13 cellular contexts compared by ENCODE assay signal in the genomic region with DNA sequence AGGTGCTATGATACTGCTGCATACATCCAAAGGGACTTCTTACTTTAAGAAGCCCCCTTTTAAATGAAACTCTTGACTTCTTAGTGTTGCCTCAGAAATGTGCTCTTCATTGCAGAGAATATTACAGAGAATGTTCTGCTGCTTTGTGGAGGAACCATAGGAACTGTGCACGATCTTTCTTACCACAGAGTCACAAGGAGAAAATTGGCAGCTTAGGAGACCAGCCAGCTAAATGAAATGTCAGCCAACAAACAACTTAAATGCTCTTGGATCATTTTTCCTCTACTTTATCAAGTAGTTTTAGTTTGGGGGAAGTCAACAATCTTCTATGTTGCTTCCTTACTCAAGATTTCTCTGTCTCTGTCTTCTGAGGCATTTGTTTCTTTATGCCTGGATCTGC.
DNase-seq lines count a peak whose midpoint lies in the region; ATAC-seq, FAIRE-seq and TF ChIP-seq lines count a peak whose summit lies in the region.
"Had no signal": no experiment of that assay in that cellular context is flagged by ENCODE, and none has a peak within 500 bp of the region (broad histone marks: within the 10 kb centered on the region; RNA-seq: fewer than 3 reads in every experiment).

No MANE protein-coding gene starts in this region.

- H3K36me3 ChIP-seq in SK-N-SH (replicated peaks in 1 of 2; ENCODE audit: control insufficient read depth in 1 of 2, insufficient read depth in 2 of 2, low read length in 1 of 2) (no peaks in the 10 kb centered on the region), transverse colon (no peaks in the 10 kb centered on the region)

- peak overlapping the region; percentile 29 for H3K4me2 ChIP-seq in SK-N-SH

- DNase-seq in SK-N-SH = no peak
- peak; percentile 69 for DNase-seq in choroid plexus epithelial cell (ENCODE audit: low read depth)
- DNase-seq in iris pigment epithelial cell (ENCODE audit: low read depth) = peak; percentile 42
- DNase-seq in germinal center (ENCODE audit: low spot score) = no peak
- no peak for DNase-seq in transverse colon
- DNase-seq in urothelium cell line (ENCODE audit: low spot score) = no peak
- DNase-seq in NCI-H187 (lab: John Stamatoyannopoulos, UW) = no peak
- DNase-seq: NCI-H1436, NCI-H2081 treated with DMSO at 0.1 percent for 48 hours, NCI-H226 had no signal

- CTCF ChIA-PET in SK-N-SH (lab: Yijun Ruan, JAX) = interaction anchor here (0.8 to 2.5 kb wide), 8 partner anchors 9 to 1084 kb away, joined by 3 to 11 read pairs (median 4); no protein-coding TSS in a partner anchor

- H3K4me3 ChIP-seq in SK-N-SH (ENCODE audit: low read depth in 2 of 2, low read length in 1 of 2) (no peak overlapping the region), choroid plexus epithelial cell (ENCODE audit: low read depth, low read length) (no peak overlapping the region), transverse colon (no peak overlapping the region)

- in situ Hi-C loops in transverse colon (cut with MboI; ENCODE audit: low pct_ligation_motif_present in 1 of 4, low pct_unique_long_range_greater_than_20kb in 1 of 4, low sequenced_read_pairs in 3 of 4) = loop anchor here (10.0 to 25.0 kb wide), 6 partner anchors 277 to 1252 kb away; no protein-coding TSS in a partner anchor

- TF ChIP-seq EP300 in SK-N-SH (IDR thresholded peaks at IDR 0.05; ENCODE audit: borderline replicate concordance in 1 of 2, low read depth in 1 of 2, low read length in 1 of 2) (no peak), transverse colon (IDR thresholded peaks at IDR 0.05; ENCODE audit: low read depth) (no peak)

- no peak for ATAC-seq in SK-N-SH treated with all-trans-retinoic acid at 6 μM for 48 hours

- H3K27ac ChIP-seq in SK-N-SH (ENCODE audit: low read depth in 2 of 2, low read length in 1 of 2) (peak overlapping the region; percentile 34 to 72; a peak in 2 of 4 replicates), transverse colon (no peak overlapping the region)
- H3K27ac ChIP-seq: 22Rv1, C4-2B had no signal

- TF ChIP-seq POLR2A in transverse colon (IDR thresholded peaks at IDR 0.05) = no peak

- H4K20me1 ChIP-seq in SK-N-SH (ENCODE audit: insufficient read depth) = no peaks in the 10 kb centered on the region

- no peak for FAIRE-seq in urothelium cell line (lab: Jason Lieb, UNC)

- peak overlapping the region; percentile 6; the same call in 1 of the 2 replicates for H2AFZ ChIP-seq in SK-N-SH (ENCODE audit: low read depth)

- no peaks in the 10 kb centered on the region for H3K27me3 ChIP-seq in SK-N-SH (ENCODE audit: insufficient read depth)
- H3K27me3 ChIP-seq in transverse colon = no peaks in the 10 kb centered on the region

- intact Hi-C loops in transverse colon (cut with DNase I; ENCODE audit: low total_unique reads) = no loop called here

- TF ChIP-seq CTCF in SK-N-SH (IDR thresholded peaks at IDR 0.05) = no peak
- TF ChIP-seq CTCF in choroid plexus epithelial cell (conservative IDR thresholded peaks at IDR 0.05; ENCODE audit: low read depth, low read length) = no peak
- no peak for TF ChIP-seq CTCF in transverse colon (IDR thresholded peaks at IDR 0.05)

- no peak overlapping the region for H3K9ac ChIP-seq in SK-N-SH

- H3K9me3 ChIP-seq in SK-N-SH = no peaks in the 10 kb centered on the region
- H3K9me3 ChIP-seq in transverse colon = no peaks in the 10 kb centered on the region

- no peaks in the 10 kb centered on the region for H3K9me2 ChIP-seq in SK-N-SH

- WGBS in SK-N-SH (ENCODE audit: low lambda C conversion rate) = 0% methylated on average over 1 of the region's 1 CpG
- WGBS in transverse colon (ENCODE audit: low coverage in 1 of 2), 2 donors = 56 to 80% methylated on average over 1 of the region's 1 CpG

- no peaks in the 10 kb centered on the region for H3K79me2 ChIP-seq in SK-N-SH (ENCODE audit: insufficient read depth)

- peaks cover 6 to 17% of the 10 kb centered on the region in 2 experiments for H3K4me1 ChIP-seq in SK-N-SH (ENCODE audit: control insufficient read depth in 1 of 2, insufficient read depth in 2 of 2, low read depth in 1 of 2, low read length in 1 of 2)
- H3K4me1 ChIP-seq in transverse colon = peaks cover 0 to 14% (median 5%) of the 10 kb centered on the region in 4 donors

- no peak for TF ChIP-seq RAD21 in SK-N-SH (IDR thresholded peaks at IDR 0.05; ENCODE audit: low read length)

- POLR2A ChIA-PET in SK-N-SH (lab: Yijun Ruan, JAX) = no interaction called here

- peaks cover 8% of the 10 kb centered on the region for H3F3A ChIP-seq in SK-N-SH (replicated peaks; ENCODE audit: insufficient read depth)

TF ChIP-seq in SK-N-SH, 30 proteins besides CTCF, POLR2A, EP300 and RAD21 (continues in another document):
- TF ChIP-seq MEF2A (IDR thresholded peaks at IDR 0.05; ENCODE audit: borderline replicate concordance, low read depth) (no peak), RCOR1 (IDR thresholded peaks at IDR 0.05; ENCODE audit: low read length) (no peak), FOSL2 (IDR thresholded peaks at IDR 0.05; ENCODE audit: borderline replicate concordance, low read depth) (no peak), RXRA (IDR thresholded peaks at IDR 0.05; ENCODE audit: borderline replicate concordance, low read depth) (no peak), EZH2phosphoT487 (IDR thresholded peaks at IDR 0.05; ENCODE audit: borderline replicate concordance, low read depth) (no peak), TEAD4 (IDR thresholded peaks at IDR 0.05; ENCODE audit: borderline replicate concordance, insufficient read depth) (no peak), RFX5 (IDR thresholded peaks at IDR 0.05; ENCODE audit: low read length) (no peak), GATA2 (CRISPR knock-in tag; IDR thresholded peaks at IDR 0.05) (no peak), TAF1 (IDR thresholded peaks at IDR 0.05; ENCODE audit: borderline replicate concordance, low read depth, low read length) (no peak), CHD2 (IDR thresholded peaks at IDR 0.05; ENCODE audit: low read length, partially characterized antibody) (no peak), GABPA (IDR thresholded peaks at IDR 0.05; ENCODE audit: low read depth) (no peak), JUND (IDR thresholded peaks at IDR 0.05) (no peak), NFIC (IDR thresholded peaks at IDR 0.05; ENCODE audit: borderline replicate concordance) (no peak), TCF12 (IDR thresholded peaks at IDR 0.05) (no peak), FOXM1 (IDR thresholded peaks at IDR 0.05; ENCODE audit: low read depth) (no peak)
- TF ChIP-seq, protein P1, sequence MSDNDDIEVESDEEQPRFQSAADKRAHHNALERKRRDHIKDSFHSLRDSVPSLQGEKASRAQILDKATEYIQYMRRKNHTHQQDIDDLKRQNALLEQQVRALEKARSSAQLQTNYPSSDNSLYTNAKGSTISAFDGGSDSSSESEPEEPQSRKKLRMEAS (IDR thresholded peaks at IDR 0.05; ENCODE audit: low read depth) = no peak
- TF ChIP-seq, protein P2, sequence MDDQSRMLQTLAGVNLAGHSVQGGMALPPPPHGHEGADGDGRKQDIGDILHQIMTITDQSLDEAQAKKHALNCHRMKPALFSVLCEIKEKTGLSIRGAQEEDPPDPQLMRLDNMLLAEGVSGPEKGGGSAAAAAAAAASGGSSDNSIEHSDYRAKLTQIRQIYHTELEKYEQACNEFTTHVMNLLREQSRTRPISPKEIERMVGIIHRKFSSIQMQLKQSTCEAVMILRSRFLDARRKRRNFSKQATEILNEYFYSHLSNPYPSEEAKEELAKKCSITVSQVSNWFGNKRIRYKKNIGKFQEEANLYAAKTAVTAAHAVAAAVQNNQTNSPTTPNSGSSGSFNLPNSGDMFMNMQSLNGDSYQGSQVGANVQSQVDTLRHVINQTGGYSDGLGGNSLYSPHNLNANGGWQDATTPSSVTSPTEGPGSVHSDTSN (IDR thresholded peaks at IDR 0.05) = no peak

TF ChIP-seq in SK-N-SH treated with all-trans-retinoic acid at 6 μM for 48 hours, 23 proteins besides CTCF, POLR2A, EP300 and RAD21 (continues in another document):
- no peak for TF ChIP-seq TCF4 (CRISPR knock-in tag; IDR thresholded peaks at IDR 0.05; ENCODE audit: borderline replicate concordance)
- TF ChIP-seq, protein P3, sequence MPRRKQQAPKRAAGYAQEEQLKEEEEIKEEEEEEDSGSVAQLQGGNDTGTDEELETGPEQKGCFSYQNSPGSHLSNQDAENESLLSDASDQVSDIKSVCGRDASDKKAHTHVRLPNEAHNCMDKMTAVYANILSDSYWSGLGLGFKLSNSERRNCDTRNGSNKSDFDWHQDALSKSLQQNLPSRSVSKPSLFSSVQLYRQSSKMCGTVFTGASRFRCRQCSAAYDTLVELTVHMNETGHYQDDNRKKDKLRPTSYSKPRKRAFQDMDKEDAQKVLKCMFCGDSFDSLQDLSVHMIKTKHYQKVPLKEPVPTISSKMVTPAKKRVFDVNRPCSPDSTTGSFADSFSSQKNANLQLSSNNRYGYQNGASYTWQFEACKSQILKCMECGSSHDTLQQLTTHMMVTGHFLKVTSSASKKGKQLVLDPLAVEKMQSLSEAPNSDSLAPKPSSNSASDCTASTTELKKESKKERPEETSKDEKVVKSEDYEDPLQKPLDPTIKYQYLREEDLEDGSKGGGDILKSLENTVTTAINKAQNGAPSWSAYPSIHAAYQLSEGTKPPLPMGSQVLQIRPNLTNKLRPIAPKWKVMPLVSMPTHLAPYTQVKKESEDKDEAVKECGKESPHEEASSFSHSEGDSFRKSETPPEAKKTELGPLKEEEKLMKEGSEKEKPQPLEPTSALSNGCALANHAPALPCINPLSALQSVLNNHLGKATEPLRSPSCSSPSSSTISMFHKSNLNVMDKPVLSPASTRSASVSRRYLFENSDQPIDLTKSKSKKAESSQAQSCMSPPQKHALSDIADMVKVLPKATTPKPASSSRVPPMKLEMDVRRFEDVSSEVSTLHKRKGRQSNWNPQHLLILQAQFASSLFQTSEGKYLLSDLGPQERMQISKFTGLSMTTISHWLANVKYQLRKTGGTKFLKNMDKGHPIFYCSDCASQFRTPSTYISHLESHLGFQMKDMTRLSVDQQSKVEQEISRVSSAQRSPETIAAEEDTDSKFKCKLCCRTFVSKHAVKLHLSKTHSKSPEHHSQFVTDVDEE (CRISPR knock-in tag; IDR thresholded peaks at IDR 0.05) = no peak
- TF ChIP-seq, protein P4, sequence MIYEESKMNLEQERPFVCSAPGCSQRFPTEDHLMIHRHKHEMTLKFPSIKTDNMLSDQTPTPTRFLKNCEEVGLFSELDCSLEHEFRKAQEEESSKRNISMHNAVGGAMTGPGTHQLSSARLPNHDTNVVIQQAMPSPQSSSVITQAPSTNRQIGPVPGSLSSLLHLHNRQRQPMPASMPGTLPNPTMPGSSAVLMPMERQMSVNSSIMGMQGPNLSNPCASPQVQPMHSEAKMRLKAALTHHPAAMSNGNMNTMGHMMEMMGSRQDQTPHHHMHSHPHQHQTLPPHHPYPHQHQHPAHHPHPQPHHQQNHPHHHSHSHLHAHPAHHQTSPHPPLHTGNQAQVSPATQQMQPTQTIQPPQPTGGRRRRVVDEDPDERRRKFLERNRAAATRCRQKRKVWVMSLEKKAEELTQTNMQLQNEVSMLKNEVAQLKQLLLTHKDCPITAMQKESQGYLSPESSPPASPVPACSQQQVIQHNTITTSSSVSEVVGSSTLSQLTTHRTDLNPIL (CRISPR knock-in tag; IDR thresholded peaks at IDR 0.05; ENCODE audit: low read depth) = no peak
- no peak for TF ChIP-seq ZNF70 (CRISPR knock-in tag; IDR thresholded peaks at IDR 0.05)
- TF ChIP-seq ZC3H10 (CRISPR knock-in tag; IDR thresholded peaks at IDR 0.05) = no peak
- TF ChIP-seq ZFP30 (CRISPR knock-in tag; IDR thresholded peaks at IDR 0.05) = no peak
- TF ChIP-seq ZNF8 (CRISPR knock-in tag; IDR thresholded peaks at IDR 0.05) = no peak
- TF ChIP-seq OSR1 (CRISPR knock-in tag; IDR thresholded peaks at IDR 0.05) = no peak
- no peak for TF ChIP-seq ESRRG (CRISPR knock-in tag; IDR thresholded peaks at IDR 0.05)

Comparison
In these comparisons a context has a peak if more than half of its experiments do, and no peak if none do; other contexts are left out.
1. DNase-seq: peak in choroid plexus epithelial cell (single experiment) and iris pigment epithelial cell (single experiment); none in SK-N-SH (single experiment), germinal center (single experiment), transverse colon (single experiment), urothelium cell line (single experiment) and NCI-H187 (0 of 2).
2. H3K27ac ChIP-seq: peak in SK-N-SH (2 of 2); none in transverse colon (0 of 4).